Comparison of ENCODE assay signal across 8 cellular contexts in the genomic region with DNA sequence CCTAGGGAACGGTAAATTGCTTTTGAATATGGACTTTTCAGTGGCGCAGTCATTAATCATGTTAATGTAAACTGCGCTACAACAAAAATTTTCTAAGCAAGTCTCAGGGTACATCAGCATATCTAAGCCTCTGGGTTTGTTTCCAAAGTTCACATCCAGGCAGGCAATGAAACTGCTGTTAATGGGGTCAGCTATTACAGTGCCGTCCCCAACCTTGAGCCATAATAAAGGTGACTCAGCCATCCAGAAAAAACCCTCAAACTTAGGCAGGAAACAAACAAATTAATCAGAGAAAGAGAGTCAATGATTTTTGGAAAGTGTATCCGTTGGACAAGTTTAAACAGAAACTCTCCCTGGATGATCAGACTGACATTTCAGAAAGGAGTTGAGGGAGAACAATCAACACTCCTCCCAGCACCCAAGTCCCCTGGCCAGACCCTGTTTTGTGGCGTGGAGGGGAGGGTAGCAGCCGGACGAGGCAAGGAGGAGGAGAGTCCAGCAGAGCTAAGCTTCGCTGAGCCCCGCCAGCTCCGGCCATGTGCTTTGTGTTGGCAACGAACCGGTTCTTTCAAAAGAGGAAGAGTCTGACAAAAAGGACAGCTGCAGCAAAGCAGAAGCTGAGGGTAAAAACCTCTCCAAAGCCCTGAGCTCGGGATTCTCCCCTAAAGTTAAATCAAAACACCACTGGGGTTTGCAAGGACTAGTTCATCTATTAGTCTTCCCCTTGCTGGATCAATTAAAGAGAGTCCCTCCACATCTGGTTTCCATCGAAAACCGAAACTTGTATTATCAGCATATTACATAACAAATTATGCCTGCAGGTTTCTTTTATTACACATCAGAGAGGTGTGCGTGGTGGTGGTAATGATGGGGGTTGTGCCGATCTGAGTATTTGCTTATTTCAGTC. TPM values are rescaled to one million over a fixed set of nuclear protein-coding genes. Genes with fewer than 3 reads are reported as not detected.
DNase-seq lines count a peak whose midpoint lies in the region; ATAC-seq, FAIRE-seq and TF ChIP-seq lines count a peak whose summit lies in the region.

No MANE protein-coding gene starts in this region.

- WGBS in liver: 8% methylated on average over 18 of the region's 18 CpGs

- peaks cover 11% of the 10 kb centered on the region; the same call in 1 of the 2 replicates for H3K36me3 ChIP-seq in DND-41 (ENCODE audit: insufficient read depth, low read length)
- no peaks in the 10 kb centered on the region for H3K36me3 ChIP-seq in bronchial epithelial cell (ENCODE audit: control insufficient read depth, insufficient read depth, low read length)
- H3K36me3 ChIP-seq in liver (ENCODE audit: control insufficient read depth in 4 of 4, insufficient read depth in 3 of 4, low read depth in 1 of 4, low read length in 3 of 4): no peaks in the 10 kb centered on the region

- no peak for TF ChIP-seq CTCF in DND-41 (IDR thresholded peaks at IDR 0.05; ENCODE audit: borderline replicate concordance, extremely low read depth, low read length, poor library complexity, severe bottlenecking)
- no peak for TF ChIP-seq CTCF in bronchial epithelial cell (IDR thresholded peaks at IDR 0.05; ENCODE audit: insufficient read depth, low read length, severe bottlenecking)
- TF ChIP-seq CTCF in liver (IDR thresholded peaks at IDR 0.05; ENCODE audit: low read depth, low read length, missing input control): no peak

- peak; percentile 4; the same call in 2 of the 3 replicates for ATAC-seq in DND-41 (ENCODE audit: insufficient read depth, low read depth)
- peak; percentile 1 for ATAC-seq in GM21526 (IDR thresholded peaks at IDR 0.05; ENCODE audit: low FRiP score, unreplicated experiment)

- DNase-seq in DND-41 (peak; percentile 40), MV-4-11 (lab: John Stamatoyannopoulos, UW) (peak; percentile 83), bronchial epithelial cell (ENCODE audit: low read depth) (peak; percentile 95), putamen (ENCODE audit: low spot score) (no peak), NCI-H345 (lab: John Stamatoyannopoulos, UW) (no peak)

- H3K9ac ChIP-seq in DND-41 (ENCODE audit: low read depth, low read length) (peak overlapping the region; percentile 90), liver (ENCODE audit: low read depth in 1 of 2, low read length in 2 of 2) (peak overlapping the region; percentile 52 to 65)

- peaks cover 84% of the 10 kb centered on the region for H3K79me2 ChIP-seq in DND-41 (ENCODE audit: insufficient read depth, low read length)

- FAIRE-seq in bronchial epithelial cell (lab: Jason Lieb, UNC): no peak

- H3K27me3 ChIP-seq in DND-41 (ENCODE audit: insufficient read depth, low read length, poor library complexity) (no peaks in the 10 kb centered on the region), bronchial epithelial cell (ENCODE audit: control insufficient read depth, insufficient read depth, low read length) (no peaks in the 10 kb centered on the region), liver (ENCODE audit: control insufficient read depth in 4 of 4, insufficient read depth in 4 of 4, low read length in 3 of 4) (no peaks in the 10 kb centered on the region)

- peak overlapping the region; percentile 69 for H3K4me2 ChIP-seq in DND-41 (ENCODE audit: insufficient read depth, low read length)

- H3K9me3 ChIP-seq in DND-41 (ENCODE audit: insufficient read depth, low read length, severe bottlenecking) (no peaks in the 10 kb centered on the region), liver (ENCODE audit: control insufficient read depth in 4 of 4, low read length in 3 of 4) (no peaks in the 10 kb centered on the region)

- peaks cover 42% of the 10 kb centered on the region; the same call in 1 of the 2 replicates for H4K20me1 ChIP-seq in DND-41 (ENCODE audit: insufficient read depth, low read length)

- H3K27ac ChIP-seq in DND-41 (ENCODE audit: low read length): peak overlapping the region; percentile 84
- H3K27ac ChIP-seq in liver (ENCODE audit: low read depth in 1 of 2, low read length in 2 of 2): peak overlapping the region; percentile 71 to 85
- H3K27ac ChIP-seq in temporal lobe (ENCODE audit: low read depth, low read length): peak overlapping the region; percentile 93

- no peak overlapping the region for H2AFZ ChIP-seq in DND-41 (ENCODE audit: low read depth, low read length)

- H3K4me1 ChIP-seq in DND-41 (ENCODE audit: insufficient read depth, low read length): peaks cover 81% of the 10 kb centered on the region
- H3K4me1 ChIP-seq in liver (ENCODE audit: control insufficient read depth in 4 of 4, insufficient read depth in 4 of 4, low read length in 3 of 4): peaks cover 15 to 76% (median 69%) of the 10 kb centered on the region in 4 donors

- H3K4me3 ChIP-seq in DND-41 (ENCODE audit: low read depth in 1 of 2, low read length in 2 of 2) (peak overlapping the region; percentile 72 to 74; a peak in 3 of 4 replicates), bronchial epithelial cell (ENCODE audit: low read depth, low read length) (peak overlapping the region; percentile 13), liver (ENCODE audit: low read depth in 1 of 3, low read length in 3 of 3) (peak overlapping the region in 2 of 3 donors; percentile 17 to 25)

- TF ChIP-seq RAD21 in liver (IDR thresholded peaks at IDR 0.05): no peak

TF ChIP-seq in liver, 16 proteins besides CTCF, POLR2A, EP300 and RAD21:
- TF ChIP-seq HNF4G (IDR thresholded peaks at IDR 0.05) (no peak), NR2F2 (IDR thresholded peaks at IDR 0.05) (peak; percentile 67), EGR1 (IDR thresholded peaks at IDR 0.05; ENCODE audit: low read depth in 2 of 2) (no peak), JUND (IDR thresholded peaks at IDR 0.05) (no peak), GABPA (IDR thresholded peaks at IDR 0.05 in 1 of 2, conservative IDR thresholded peaks at IDR 0.05 in 1 of 2) (no peak), HNF4A (conservative IDR thresholded peaks at IDR 0.05) (peak in 1 of 2 donors; percentile 32), RXRA (IDR thresholded peaks at IDR 0.05) (peak in 1 of 2 donors; percentile 24), FOXA1 (IDR thresholded peaks at IDR 0.05) (no peak), FOXA2 (IDR thresholded peaks at IDR 0.05) (no peak), YY1 (IDR thresholded peaks at IDR 0.05) (no peak), TAF1 (conservative IDR thresholded peaks at IDR 0.05) (no peak), SP1 (IDR thresholded peaks at IDR 0.05) (peak; percentile 15)
- TF ChIP-seq, protein P1, sequence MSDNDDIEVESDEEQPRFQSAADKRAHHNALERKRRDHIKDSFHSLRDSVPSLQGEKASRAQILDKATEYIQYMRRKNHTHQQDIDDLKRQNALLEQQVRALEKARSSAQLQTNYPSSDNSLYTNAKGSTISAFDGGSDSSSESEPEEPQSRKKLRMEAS (IDR thresholded peaks at IDR 0.05): peak; percentile 52
- TF ChIP-seq, protein P2, sequence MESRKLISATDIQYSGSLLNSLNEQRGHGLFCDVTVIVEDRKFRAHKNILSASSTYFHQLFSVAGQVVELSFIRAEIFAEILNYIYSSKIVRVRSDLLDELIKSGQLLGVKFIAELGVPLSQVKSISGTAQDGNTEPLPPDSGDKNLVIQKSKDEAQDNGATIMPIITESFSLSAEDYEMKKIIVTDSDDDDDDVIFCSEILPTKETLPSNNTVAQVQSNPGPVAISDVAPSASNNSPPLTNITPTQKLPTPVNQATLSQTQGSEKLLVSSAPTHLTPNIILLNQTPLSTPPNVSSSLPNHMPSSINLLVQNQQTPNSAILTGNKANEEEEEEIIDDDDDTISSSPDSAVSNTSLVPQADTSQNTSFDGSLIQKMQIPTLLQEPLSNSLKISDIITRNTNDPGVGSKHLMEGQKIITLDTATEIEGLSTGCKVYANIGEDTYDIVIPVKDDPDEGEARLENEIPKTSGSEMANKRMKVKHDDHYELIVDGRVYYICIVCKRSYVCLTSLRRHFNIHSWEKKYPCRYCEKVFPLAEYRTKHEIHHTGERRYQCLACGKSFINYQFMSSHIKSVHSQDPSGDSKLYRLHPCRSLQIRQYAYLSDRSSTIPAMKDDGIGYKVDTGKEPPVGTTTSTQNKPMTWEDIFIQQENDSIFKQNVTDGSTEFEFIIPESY (IDR thresholded peaks at IDR 0.05): no peak
- TF ChIP-seq, protein P3, sequence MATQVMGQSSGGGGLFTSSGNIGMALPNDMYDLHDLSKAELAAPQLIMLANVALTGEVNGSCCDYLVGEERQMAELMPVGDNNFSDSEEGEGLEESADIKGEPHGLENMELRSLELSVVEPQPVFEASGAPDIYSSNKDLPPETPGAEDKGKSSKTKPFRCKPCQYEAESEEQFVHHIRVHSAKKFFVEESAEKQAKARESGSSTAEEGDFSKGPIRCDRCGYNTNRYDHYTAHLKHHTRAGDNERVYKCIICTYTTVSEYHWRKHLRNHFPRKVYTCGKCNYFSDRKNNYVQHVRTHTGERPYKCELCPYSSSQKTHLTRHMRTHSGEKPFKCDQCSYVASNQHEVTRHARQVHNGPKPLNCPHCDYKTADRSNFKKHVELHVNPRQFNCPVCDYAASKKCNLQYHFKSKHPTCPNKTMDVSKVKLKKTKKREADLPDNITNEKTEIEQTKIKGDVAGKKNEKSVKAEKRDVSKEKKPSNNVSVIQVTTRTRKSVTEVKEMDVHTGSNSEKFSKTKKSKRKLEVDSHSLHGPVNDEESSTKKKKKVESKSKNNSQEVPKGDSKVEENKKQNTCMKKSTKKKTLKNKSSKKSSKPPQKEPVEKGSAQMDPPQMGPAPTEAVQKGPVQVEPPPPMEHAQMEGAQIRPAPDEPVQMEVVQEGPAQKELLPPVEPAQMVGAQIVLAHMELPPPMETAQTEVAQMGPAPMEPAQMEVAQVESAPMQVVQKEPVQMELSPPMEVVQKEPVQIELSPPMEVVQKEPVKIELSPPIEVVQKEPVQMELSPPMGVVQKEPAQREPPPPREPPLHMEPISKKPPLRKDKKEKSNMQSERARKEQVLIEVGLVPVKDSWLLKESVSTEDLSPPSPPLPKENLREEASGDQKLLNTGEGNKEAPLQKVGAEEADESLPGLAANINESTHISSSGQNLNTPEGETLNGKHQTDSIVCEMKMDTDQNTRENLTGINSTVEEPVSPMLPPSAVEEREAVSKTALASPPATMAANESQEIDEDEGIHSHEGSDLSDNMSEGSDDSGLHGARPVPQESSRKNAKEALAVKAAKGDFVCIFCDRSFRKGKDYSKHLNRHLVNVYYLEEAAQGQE (IDR thresholded peaks at IDR 0.05): no peak
- TF ChIP-seq, protein P4, sequence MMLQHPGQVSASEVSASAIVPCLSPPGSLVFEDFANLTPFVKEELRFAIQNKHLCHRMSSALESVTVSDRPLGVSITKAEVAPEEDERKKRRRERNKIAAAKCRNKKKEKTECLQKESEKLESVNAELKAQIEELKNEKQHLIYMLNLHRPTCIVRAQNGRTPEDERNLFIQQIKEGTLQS (IDR thresholded peaks at IDR 0.05): no peak

RNA-seq across cellular contexts. Expression of a gene that starts 3.6 kb away (rescaled TPM):
- total RNA-seq in bronchial epithelial cell (19.5 and 23.9 TPM in 2 replicates), liver (10 to 100 TPM; 10.2 to 24.0 TPM), temporal lobe (17.0 TPM)
- 1 to 10 TPM; 1.1 to 2.3 TPM for polyA plus RNA-seq in liver

RNA-seq across cellular contexts. Expression of a gene that starts 51.1 kb away (rescaled TPM):
- total RNA-seq in bronchial epithelial cell: 16.5 and 21.1 TPM in 2 replicates
- total RNA-seq in liver: 10 to 100 TPM; 10.0 to 12.7 TPM
- polyA plus RNA-seq in liver: 1 to 10 TPM; 5.9 to 7.0 TPM
- 36.9 TPM for total RNA-seq in temporal lobe

Comparison
In these comparisons a context has a peak if more than half of its experiments do, and no peak if none do; other contexts are left out.
1. DNase-seq: peak in DND-41 (single experiment), MV-4-11 (single experiment) and bronchial epithelial cell (single experiment); none in putamen (single experiment) and NCI-H345 (single experiment).
2. H3K4me3 ChIP-seq: peak in every context shown above with its lines; median percentile 73 in DND-41; 21 in liver; 13 in bronchial epithelial cell.
3. Peak in every context shown above with its lines, with median percentiles within 50 percentile points of each other: H3K27ac ChIP-seq.